Comparison of ENCODE assay signal across 19 cellular contexts in the genomic region with DNA sequence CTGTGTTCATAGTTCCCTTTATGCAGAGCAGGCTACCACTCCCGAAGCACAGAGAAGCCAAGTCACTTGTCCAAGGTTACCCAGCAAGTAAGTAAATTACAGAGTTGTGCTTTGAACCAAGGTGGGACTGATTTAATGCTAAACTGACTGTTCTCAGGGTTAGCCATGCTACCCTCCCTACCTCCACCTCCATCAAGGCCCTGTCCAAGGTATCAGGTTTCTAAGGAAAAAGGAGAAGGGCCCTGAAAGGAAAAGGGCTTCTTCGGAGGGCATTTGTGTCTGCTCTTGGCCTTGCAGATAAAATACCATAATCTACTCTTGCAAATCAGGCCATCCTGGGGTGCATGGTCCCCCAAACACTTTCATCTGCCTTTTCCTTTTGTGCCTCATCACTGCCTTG. TPM values are rescaled to one million over a fixed set of nuclear protein-coding genes. Genes with fewer than 3 reads are reported as not detected.
DNase-seq lines count a peak whose midpoint lies in the region; ATAC-seq and TF ChIP-seq lines count a peak whose summit lies in the region.
"Had no signal": no experiment of that assay in that cellular context is flagged by ENCODE, and none has a peak within 500 bp of the region (broad histone marks: within the 10 kb centered on the region; RNA-seq: fewer than 3 reads in every experiment).

No MANE protein-coding gene starts in this region.

- RAD21 ChIA-PET in HCT116 (lab: Charles Lee; ENCODE audit: low non-redundant PET in 1 of 2, low total read pairs in 2 of 2, uncharacterized antibody in 2 of 2, unreplicated experiment in 2 of 2): no interaction called here

- H3K4me3 ChIP-seq in GM23338 (no peak overlapping the region), HCT116 (replicated peaks in 1 of 2; ENCODE audit: low read depth in 1 of 2, low read length in 2 of 2) (no peak overlapping the region)
- H3K4me3 ChIP-seq: A549, BLaER1 had no signal

- no peak overlapping the region for H3K27ac Mint-ChIP-seq in GM23338
- H3K27ac Mint-ChIP-seq: CD4-positive, alpha-beta memory T cell; CD4-positive, CD25-positive, alpha-beta regulatory T cell had no signal

- H3K4me1 ChIP-seq in GM23338 (ENCODE audit: insufficient read depth): peaks cover 14% of the 10 kb centered on the region
- no peaks in the 10 kb centered on the region for H3K4me1 ChIP-seq in HCT116 (ENCODE audit: control insufficient read depth in 1 of 2, insufficient read depth in 2 of 2, low read length in 2 of 2)
- H3K4me1 ChIP-seq: A549 had no signal

- H3K27me3 ChIP-seq in GM23338 (ENCODE audit: insufficient read depth) (no peaks in the 10 kb centered on the region), HCT116 (ENCODE audit: insufficient read depth, low read length) (peaks cover 50% of the 10 kb centered on the region)
- H3K27me3 ChIP-seq: BE2C had no signal

- no peak overlapping the region for H3K9ac ChIP-seq in HCT116 (ENCODE audit: low read length)
- H3K9ac ChIP-seq: BLaER1 had no signal

- H3K27me3 Mint-ChIP-seq in GM23338 (ENCODE audit: insufficient read depth, low read depth, poor library complexity): peaks cover 8% of the 10 kb centered on the region

- no TSS peak for BruUV-seq in HCT116 (replicated peaks; lab: Mats Ljungman, UMichigan)

- no peaks in the 10 kb centered on the region for H3F3A ChIP-seq in GM23338 (replicated peaks; ENCODE audit: low read depth)

- no peak overlapping the region for H3K4me3 Mint-ChIP-seq in GM23338
- H3K4me3 Mint-ChIP-seq: CD14-positive monocyte; CD4-positive, CD25-positive, alpha-beta regulatory T cell had no signal

- H2AFZ ChIP-seq in GM23338: no peak overlapping the region
- no peak overlapping the region for H2AFZ ChIP-seq in HCT116 (ENCODE audit: low read depth, low read length, poor library complexity, severe bottlenecking)

- H3K9me2 ChIP-seq in GM23338 (ENCODE audit: insufficient read depth): no peaks in the 10 kb centered on the region; the same call in 1 of the 2 replicates
- no peaks in the 10 kb centered on the region for H3K9me2 ChIP-seq in HCT116 (ENCODE audit: insufficient read depth)

- DNase-seq in GM23338 (ENCODE audit: low spot score) (no peak), HCT116 (ENCODE audit: low read depth, low spot score) (no peak), iPS-NIHi11 (ENCODE audit: low spot score) (peak; percentile 42), A172 (ENCODE audit: low spot score) (no peak), AML-193 (lab: John Stamatoyannopoulos, UW) (no peak), left cardiac atrium (no peak)
- DNase-seq: 8988T; BE2C; C1 segment of cervical spinal cord; Caco-2; Calu3; CD4-positive, alpha-beta memory T cell; CD4-positive, CD25-positive, alpha-beta regulatory T cell; DMS79 treated with DMSO at 0.1 percent for 48 hours; GF-D8 had no signal

- no peaks in the 10 kb centered on the region for H3K9me3 ChIP-seq in HCT116 (ENCODE audit: control insufficient read depth in 1 of 2, insufficient read depth in 1 of 2, low read depth in 1 of 2, low read length in 2 of 2)
- H3K9me3 ChIP-seq: A549, BE2C had no signal

- TF ChIP-seq POLR2A in HCT116 (IDR thresholded peaks at IDR 0.05; ENCODE audit: borderline replicate concordance, extremely low read depth, insufficient read depth, insufficient read length): no peak

- TF ChIP-seq RAD21 in HCT116 (IDR thresholded peaks at IDR 0.05; ENCODE audit: low read depth) (no peak), Ishikawa (IDR thresholded peaks at IDR 0.05; ENCODE audit: low read depth) (no peak)

- H3K9me3 Mint-ChIP-seq in GM23338: peaks cover 9% of the 10 kb centered on the region; the same call in 1 of the 3 replicates

- CTCF ChIA-PET in HCT116 (lab: Charles Lee): no interaction called here

- no peak for TF ChIP-seq CTCF in GM23338 (conservative IDR thresholded peaks at IDR 0.05; ENCODE audit: low read depth in 2 of 2)
- no peak for TF ChIP-seq CTCF in HCT116 (IDR thresholded peaks at IDR 0.05 in 2 of 3, conservative IDR thresholded peaks at IDR 0.05 in 1 of 3; ENCODE audit: borderline replicate concordance in 1 of 3, insufficient read depth in 1 of 3, low read depth in 2 of 3, low read length in 2 of 3)

- POLR2A ChIA-PET in HCT116 (lab: Charles Lee): no interaction called here

- H3K36me3 ChIP-seq in GM23338 (ENCODE audit: insufficient read depth) (no peaks in the 10 kb centered on the region), HCT116 (ENCODE audit: control insufficient read depth in 1 of 2, insufficient read depth in 2 of 2, low read length in 2 of 2) (no peaks in the 10 kb centered on the region)
- H3K36me3 ChIP-seq: BE2C, BLaER1 had no signal

- peaks cover 3% of the 10 kb centered on the region; the same call in 2 of the 3 replicates for H3K36me3 Mint-ChIP-seq in GM23338 (ENCODE audit: low read depth)
- H3K36me3 Mint-ChIP-seq: CD4-positive, alpha-beta memory T cell; CD4-positive, CD25-positive, alpha-beta regulatory T cell had no signal

- no peak for TF ChIP-seq EP300 in Ishikawa (IDR thresholded peaks at IDR 0.05; ENCODE audit: borderline replicate concordance)

- H3K27ac ChIP-seq in GM23338 (ENCODE audit: low read depth) (no peak overlapping the region), HCT116 (ENCODE audit: low read depth, low read length) (no peak overlapping the region)
- H3K27ac ChIP-seq: A549, BLaER1 had no signal

- H4K20me1 ChIP-seq in GM23338 (replicated peaks; ENCODE audit: insufficient read depth) (no peaks in the 10 kb centered on the region), HCT116 (ENCODE audit: insufficient read depth) (no peaks in the 10 kb centered on the region)

- peaks cover 21% of the 10 kb centered on the region for H3K4me1 Mint-ChIP-seq in GM23338
- H3K4me1 Mint-ChIP-seq: CD4-positive, alpha-beta memory T cell; CD4-positive, CD25-positive, alpha-beta regulatory T cell had no signal

- H3K79me2 ChIP-seq in GM23338 (replicated peaks; ENCODE audit: insufficient read depth): no peaks in the 10 kb centered on the region
- no peaks in the 10 kb centered on the region for H3K79me2 ChIP-seq in HCT116 (ENCODE audit: insufficient read depth, low read length)

- intact Hi-C loops in HCT116 (cut with micrococcal nuclease) (no loop called here), left cardiac atrium (cut with DNase I) (no loop called here)

- ATAC-seq in GM23338 (no peak; the same call in 2 of the 3 replicates), HCT116 (no peak), left cardiac atrium (no peak)
- ATAC-seq: A549 had no signal

- H3K4me2 ChIP-seq in GM23338 (no peak overlapping the region), HCT116 (ENCODE audit: low read length) (no peak overlapping the region)
- H3K4me2 ChIP-seq: A549, BLaER1 had no signal

TF ChIP-seq in HCT116, 20 proteins besides CTCF, POLR2A, EP300 and RAD21 (continues in another document):
- no peak for TF ChIP-seq POLR2AphosphoS5 (IDR thresholded peaks at IDR 0.05; ENCODE audit: low read depth, low read length)
- TF ChIP-seq, protein P1, sequence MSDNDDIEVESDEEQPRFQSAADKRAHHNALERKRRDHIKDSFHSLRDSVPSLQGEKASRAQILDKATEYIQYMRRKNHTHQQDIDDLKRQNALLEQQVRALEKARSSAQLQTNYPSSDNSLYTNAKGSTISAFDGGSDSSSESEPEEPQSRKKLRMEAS (IDR thresholded peaks at IDR 0.05): no peak

TF ChIP-seq in Ishikawa, 13 proteins besides CTCF, POLR2A, EP300 and RAD21:
- TF ChIP-seq CREB1 (IDR thresholded peaks at IDR 0.05; ENCODE audit: low read depth) (no peak), ZBTB7A (IDR thresholded peaks at IDR 0.05; ENCODE audit: low read depth) (no peak), YY1 (IDR thresholded peaks at IDR 0.05; ENCODE audit: low read depth) (no peak), FOXM1 (IDR thresholded peaks at IDR 0.05; ENCODE audit: borderline replicate concordance, low read depth) (no peak), TEAD4 (IDR thresholded peaks at IDR 0.05) (no peak)
- TF ChIP-seq, protein P2, sequence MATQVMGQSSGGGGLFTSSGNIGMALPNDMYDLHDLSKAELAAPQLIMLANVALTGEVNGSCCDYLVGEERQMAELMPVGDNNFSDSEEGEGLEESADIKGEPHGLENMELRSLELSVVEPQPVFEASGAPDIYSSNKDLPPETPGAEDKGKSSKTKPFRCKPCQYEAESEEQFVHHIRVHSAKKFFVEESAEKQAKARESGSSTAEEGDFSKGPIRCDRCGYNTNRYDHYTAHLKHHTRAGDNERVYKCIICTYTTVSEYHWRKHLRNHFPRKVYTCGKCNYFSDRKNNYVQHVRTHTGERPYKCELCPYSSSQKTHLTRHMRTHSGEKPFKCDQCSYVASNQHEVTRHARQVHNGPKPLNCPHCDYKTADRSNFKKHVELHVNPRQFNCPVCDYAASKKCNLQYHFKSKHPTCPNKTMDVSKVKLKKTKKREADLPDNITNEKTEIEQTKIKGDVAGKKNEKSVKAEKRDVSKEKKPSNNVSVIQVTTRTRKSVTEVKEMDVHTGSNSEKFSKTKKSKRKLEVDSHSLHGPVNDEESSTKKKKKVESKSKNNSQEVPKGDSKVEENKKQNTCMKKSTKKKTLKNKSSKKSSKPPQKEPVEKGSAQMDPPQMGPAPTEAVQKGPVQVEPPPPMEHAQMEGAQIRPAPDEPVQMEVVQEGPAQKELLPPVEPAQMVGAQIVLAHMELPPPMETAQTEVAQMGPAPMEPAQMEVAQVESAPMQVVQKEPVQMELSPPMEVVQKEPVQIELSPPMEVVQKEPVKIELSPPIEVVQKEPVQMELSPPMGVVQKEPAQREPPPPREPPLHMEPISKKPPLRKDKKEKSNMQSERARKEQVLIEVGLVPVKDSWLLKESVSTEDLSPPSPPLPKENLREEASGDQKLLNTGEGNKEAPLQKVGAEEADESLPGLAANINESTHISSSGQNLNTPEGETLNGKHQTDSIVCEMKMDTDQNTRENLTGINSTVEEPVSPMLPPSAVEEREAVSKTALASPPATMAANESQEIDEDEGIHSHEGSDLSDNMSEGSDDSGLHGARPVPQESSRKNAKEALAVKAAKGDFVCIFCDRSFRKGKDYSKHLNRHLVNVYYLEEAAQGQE (IDR thresholded peaks at IDR 0.05; ENCODE audit: low read depth): peak; percentile 68
- TF ChIP-seq, protein P3, sequence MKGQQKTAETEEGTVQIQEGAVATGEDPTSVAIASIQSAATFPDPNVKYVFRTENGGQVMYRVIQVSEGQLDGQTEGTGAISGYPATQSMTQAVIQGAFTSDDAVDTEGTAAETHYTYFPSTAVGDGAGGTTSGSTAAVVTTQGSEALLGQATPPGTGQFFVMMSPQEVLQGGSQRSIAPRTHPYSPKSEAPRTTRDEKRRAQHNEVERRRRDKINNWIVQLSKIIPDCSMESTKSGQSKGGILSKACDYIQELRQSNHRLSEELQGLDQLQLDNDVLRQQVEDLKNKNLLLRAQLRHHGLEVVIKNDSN (IDR thresholded peaks at IDR 0.05): no peak
- TF ChIP-seq, protein P1 (IDR thresholded peaks at IDR 0.05): no peak
TF ChIP-seq in Ishikawa: peak in this region for 1.

RNA-seq across cellular contexts. Expression of a gene that starts 10.5 kb away (rescaled TPM):
- 5.0 and 5.4 TPM in 2 replicates for total RNA-seq in GM23338 (2014; rRNA removed; shearing (Covaris generic))
- 0.94 and 0.99 TPM in 2 replicates for polyA plus RNA-seq in GM23338 (2016; fragmentation: Nextera tagmentation; extraction: Ambion mirVana)
- total RNA-seq in HCT116 (2021; ENCODE audit: unreplicated experiment) (1.9 TPM), left cardiac atrium (10 to 100 TPM; 11.1 to 29.1 TPM)
- 0.20 and 0.37 TPM in 2 replicates for polyA plus RNA-seq in HCT116 (2012)
- total RNA-seq in A172 (2014; rRNA removed; shearing (Covaris generic)): not detected in 2 replicates
- polyA plus RNA-seq: CD4-positive, alpha-beta memory T cell; CD4-positive, CD25-positive, alpha-beta regulatory T cell had no signal
